ENCODE assay signal across 10 cellular contexts in the genomic region with DNA sequence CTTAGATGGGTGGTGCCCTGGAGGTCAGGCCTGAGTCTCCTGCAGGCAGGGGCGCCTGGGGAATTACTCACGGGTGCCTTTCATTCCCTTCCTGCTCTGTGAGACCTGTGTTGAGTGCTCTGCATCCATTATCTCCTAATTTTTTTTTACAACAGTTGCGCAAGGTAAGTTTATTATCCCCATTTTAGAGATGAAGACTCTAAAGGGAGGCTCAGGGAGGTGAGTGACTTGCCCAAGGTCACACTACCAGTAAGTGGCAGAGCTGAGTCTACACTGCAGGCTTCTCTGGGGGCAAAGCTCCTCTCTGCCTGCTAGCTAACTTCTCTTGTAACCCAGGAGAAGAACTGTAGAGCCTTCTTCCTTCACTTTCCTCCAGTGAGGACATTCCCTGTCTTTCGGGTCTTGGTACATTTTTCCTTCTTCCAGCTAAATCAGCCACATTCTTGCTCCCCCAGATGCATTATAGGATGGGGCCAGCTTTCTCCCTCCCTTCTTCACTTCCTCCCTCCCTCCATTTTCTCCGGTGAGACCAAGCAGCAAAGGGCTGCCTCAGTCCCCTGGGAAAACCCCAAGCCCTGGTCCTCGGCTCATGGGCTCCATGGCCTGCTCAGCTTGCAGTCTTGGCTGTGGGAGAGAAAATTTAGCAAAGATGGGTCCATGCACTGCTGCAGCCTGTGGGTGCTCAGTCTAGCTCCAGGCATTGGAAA. TPM values are rescaled to one million over a fixed set of nuclear protein-coding genes. Genes with fewer than 3 reads are reported as not detected.
A peak's percentile ranks its signal among the peaks of the same experiment; 100 is the strongest.
DNase-seq lines count a peak whose midpoint lies in the region; ATAC-seq and TF ChIP-seq lines count a peak whose summit lies in the region.
"Had no signal": no experiment of that assay in that cellular context is flagged by ENCODE, and none has a peak within 500 bp of the region (broad histone marks: within the 10 kb centered on the region; RNA-seq: fewer than 3 reads in every experiment).

No MANE protein-coding gene starts in this region.

- H3K4me1 Mint-ChIP-seq in GM23338, result peaks cover 44% of the 10 kb centered on the region
- H3K4me1 Mint-ChIP-seq in activated CD4-positive, alpha-beta memory T cell treated with anti-CD3 and anti-CD28 coated beads for 36 hours (ENCODE audit: low read depth), result peaks cover 39% of the 10 kb centered on the region

- POLR2A ChIA-PET in activated CD4-positive, alpha-beta memory T cell treated with anti-CD3 and anti-CD28 coated beads for 36 hours (lab: Charles Lee), result interaction anchor here (0.8 to 14.3 kb wide), 6 partner anchors 19 to 136 kb away, joined by 3 to 319 read pairs (median 4); a partner anchor contains a TSS

- TF ChIP-seq CTCF in 22Rv1 (IDR thresholded peaks at IDR 0.05) (no peak), GM23338 (conservative IDR thresholded peaks at IDR 0.05; ENCODE audit: low read depth in 2 of 2) (no peak), spleen (IDR thresholded peaks at IDR 0.05 in 8 of 11, conservative IDR thresholded peaks at IDR 0.05 in 3 of 11) (no peak)

- TF ChIP-seq POLR2A in spleen (IDR thresholded peaks at IDR 0.05), result no peak

- peak overlapping the region; percentile 71 for H3K4me3 Mint-ChIP-seq in GM23338
- peak overlapping the region; percentile 62 for H3K4me3 Mint-ChIP-seq in activated CD4-positive, alpha-beta memory T cell treated with anti-CD3 and anti-CD28 coated beads for 36 hours

- peaks cover 8% of the 10 kb centered on the region; the same call in 1 of the 2 replicates for H4K20me1 ChIP-seq in GM23338 (replicated peaks; ENCODE audit: insufficient read depth)

- peaks cover 35% of the 10 kb centered on the region for H3F3A ChIP-seq in GM23338 (replicated peaks; ENCODE audit: low read depth)

- peaks cover 49% of the 10 kb centered on the region for H3K27me3 ChIP-seq in GM23338 (ENCODE audit: insufficient read depth)
- peaks cover 18% of the 10 kb centered on the region for H3K27me3 ChIP-seq in iPS-15b (ENCODE audit: control insufficient read depth, insufficient read depth, low read length)
- H3K27me3 ChIP-seq in spleen (replicated peaks in 1 of 7), result peaks cover 0 to 33% (median 0%) of the 10 kb centered on the region in 7 donors

- no peak overlapping the region for H3K9ac ChIP-seq in iPS-15b (ENCODE audit: low read depth, low read length)

- no peaks in the 10 kb centered on the region for H3K79me2 ChIP-seq in GM23338 (replicated peaks; ENCODE audit: insufficient read depth)

- H3K27ac Mint-ChIP-seq in GM23338, result no peak overlapping the region
- H3K27ac Mint-ChIP-seq in activated CD4-positive, alpha-beta memory T cell treated with anti-CD3 and anti-CD28 coated beads for 36 hours, result peak overlapping the region; percentile 11

- no peaks in the 10 kb centered on the region for H3K9me2 ChIP-seq in GM23338 (ENCODE audit: insufficient read depth)

- H3K27ac ChIP-seq in 22Rv1 (peak overlapping the region; percentile 79), GM23338 (ENCODE audit: low read depth) (no peak overlapping the region), spleen (peak overlapping the region in 1 of 8 donors; percentile 86)

- H3K36me3 ChIP-seq in GM23338 (ENCODE audit: insufficient read depth) (no peaks in the 10 kb centered on the region), iPS-15b (ENCODE audit: control insufficient read depth, insufficient read depth, low read length) (no peaks in the 10 kb centered on the region), spleen (peaks cover 0 to 9% (median 0%) of the 10 kb centered on the region in 6 donors)

- DNase-seq in GM23338 (ENCODE audit: low spot score) (no peak), spleen (no peak), Ammon's horn (ENCODE audit: low spot score) (no peak), activated gamma-delta T cell treated with Interleukin-2 at 50 U/mL for 16 hours (no peak), hypothalamus (lab: John Stamatoyannopoulos, UW) (no peak)
- no peak for DNase-seq in activated CD4-positive, alpha-beta memory T cell treated with anti-CD3 and anti-CD28 coated beads for 36 hours

- H3K36me3 Mint-ChIP-seq in GM23338 (ENCODE audit: low read depth), result peaks cover 12% of the 10 kb centered on the region; the same call in 1 of the 3 replicates
- H3K36me3 Mint-ChIP-seq in activated CD4-positive, alpha-beta memory T cell treated with anti-CD3 and anti-CD28 coated beads for 36 hours, result no peaks in the 10 kb centered on the region

- no peaks in the 10 kb centered on the region for H3K9me3 ChIP-seq in iPS-15b (ENCODE audit: control insufficient read depth, insufficient read depth, low read length)
- no peaks in the 10 kb centered on the region for H3K9me3 ChIP-seq in spleen

- CTCF ChIA-PET in activated CD4-positive, alpha-beta memory T cell treated with anti-CD3 and anti-CD28 coated beads for 36 hours (lab: Charles Lee), result interaction anchor here (0.7 to 29.1 kb wide), 6 partner anchors 9 to 139 kb away, joined by 3 to 624 read pairs (median 42); a partner anchor contains a TSS

- H3K9me3 Mint-ChIP-seq in GM23338, result peaks cover 3% of the 10 kb centered on the region; the same call in 1 of the 3 replicates
- H3K9me3 Mint-ChIP-seq in activated CD4-positive, alpha-beta memory T cell treated with anti-CD3 and anti-CD28 coated beads for 36 hours, result no peaks in the 10 kb centered on the region

- no peak for ATAC-seq in GM23338

- H3K27me3 Mint-ChIP-seq in GM23338 (ENCODE audit: insufficient read depth, low read depth, poor library complexity), result peaks cover 48% of the 10 kb centered on the region
- no peaks in the 10 kb centered on the region for H3K27me3 Mint-ChIP-seq in activated CD4-positive, alpha-beta memory T cell treated with anti-CD3 and anti-CD28 coated beads for 36 hours

- peak overlapping the region; percentile 80; the same call in 1 of the 2 replicates for H3K4me3 ChIP-seq in GM23338
- peak overlapping the region; percentile 39 for H3K4me3 ChIP-seq in iPS-15b (ENCODE audit: low read depth, low read length)
- H3K4me3 ChIP-seq in spleen, result peak overlapping the region in 1 of 8 donors; percentile 83

- no peak overlapping the region for H2AFZ ChIP-seq in GM23338

- WGBS in spleen, 5 donors, result 63 to 76% (median 70%) methylated on average over 6 of the region's 6 CpGs

- intact Hi-C loops in activated CD4-positive, alpha-beta memory T cell treated with anti-CD3 and anti-CD28 coated beads for 36 hours (cut with micrococcal nuclease), result no loop called here
- intact Hi-C loops in spleen (cut with DNase I; ENCODE audit: low total_unique reads), result no loop called here

- H3K4me2 ChIP-seq in GM23338, result peak overlapping the region; percentile 88

- peaks cover 27% of the 10 kb centered on the region for H3K4me1 ChIP-seq in GM23338 (ENCODE audit: insufficient read depth)
- H3K4me1 ChIP-seq in iPS-15b (ENCODE audit: control insufficient read depth, insufficient read depth, low read length), result peaks cover 16% of the 10 kb centered on the region
- peaks cover 15 to 76% (median 48%) of the 10 kb centered on the region in 6 donors for H3K4me1 ChIP-seq in spleen

TF ChIP-seq in GM23338, 12 proteins besides CTCF, POLR2A, EP300 and RAD21:
- TF ChIP-seq JUNB (IDR thresholded peaks at IDR 0.05; ENCODE audit: unreplicated experiment), result no peak
TF ChIP-seq in GM23338: peak in this region for 0.

RNA-seq across cellular contexts. Expression of a gene that starts 1.8 kb away (rescaled TPM):
- 6.4 and 9.7 TPM in 2 replicates for total RNA-seq in GM23338 (2014; rRNA removed; shearing (Covaris generic))
- polyA plus RNA-seq in GM23338 (2016; fragmentation: Nextera tagmentation; extraction: Ambion mirVana), result 7.6 and 7.7 TPM in 2 replicates
- total RNA-seq in activated CD4-positive, alpha-beta memory T cell treated with anti-CD3 and anti-CD28 coated beads for 36 hours, result 10 to 100 TPM; 13.3 to 13.6 TPM
- total RNA-seq in spleen, result 1 to 10 TPM in 6 of 7 donors, not detected in 1; 2.6 to 5.3 (median 4.7) TPM
- polyA plus RNA-seq in spleen, result 1 to 10 TPM; 1.7 to 5.7 (median 3.9) TPM

RNA-seq across cellular contexts. Expression of a gene that starts 21.9 kb away (rescaled TPM):
- total RNA-seq in GM23338 (2014; rRNA removed; shearing (Covaris generic)), result 37.2 and 56.8 TPM in 2 replicates
- polyA plus RNA-seq in GM23338 (2016; fragmentation: Nextera tagmentation; extraction: Ambion mirVana), result 13.0 and 18.7 TPM in 2 replicates
- 100 to 1,000 TPM; 177 to 178 TPM for total RNA-seq in activated CD4-positive, alpha-beta memory T cell treated with anti-CD3 and anti-CD28 coated beads for 36 hours
- 100 to 1,000 TPM; 114 to 170 (median 149) TPM for total RNA-seq in spleen
- 10 to 100 TPM; 45.7 to 75.9 (median 55.3) TPM for polyA plus RNA-seq in spleen

RNA-seq across cellular contexts. Expression of a gene that starts 25.0 kb away (rescaled TPM):
- total RNA-seq in GM23338 (2014; rRNA removed; shearing (Covaris generic)), result 242 and 290 TPM in 2 replicates
- polyA plus RNA-seq in GM23338 (2016; fragmentation: Nextera tagmentation; extraction: Ambion mirVana), result 102 and 106 TPM in 2 replicates
- 10 to 100 TPM; 12.1 to 15.9 TPM for total RNA-seq in activated CD4-positive, alpha-beta memory T cell treated with anti-CD3 and anti-CD28 coated beads for 36 hours
- total RNA-seq in spleen, result 10 to 100 TPM; 13.0 to 26.5 (median 17.6) TPM
- polyA plus RNA-seq in spleen, result 10 to 100 TPM in 1 of 3 donors, 1 to 10 TPM in 2; 6.8 to 16.3 (median 7.6) TPM

RNA-seq across cellular contexts. Expression of a gene that starts 39.0 kb away (rescaled TPM):
- 2.6 and 2.9 TPM in 2 replicates for total RNA-seq in GM23338 (2014; rRNA removed; shearing (Covaris generic))
- 8.0 and 8.1 TPM in 2 replicates for polyA plus RNA-seq in GM23338 (2016; fragmentation: Nextera tagmentation; extraction: Ambion mirVana)
- 1 to 10 TPM; 5.1 to 5.9 TPM for total RNA-seq in activated CD4-positive, alpha-beta memory T cell treated with anti-CD3 and anti-CD28 coated beads for 36 hours
- 1 to 10 TPM in 3 of 7 donors, under 1 TPM in 4; 0.60 to 1.7 (median 0.94) TPM for total RNA-seq in spleen
- polyA plus RNA-seq in spleen, result 1 to 10 TPM; 1.1 to 2.3 (median 1.3) TPM
- total RNA-seq: Right ventricle myocardium inferior had no signal

RNA-seq across cellular contexts. Expression of a gene that starts 47.9 kb away (rescaled TPM):
- 1.9 TPM in 1 of 2 replicates, not detected in the other for total RNA-seq in GM23338 (2014; rRNA removed; shearing (Covaris generic))
- polyA plus RNA-seq in GM23338 (2016; fragmentation: Nextera tagmentation; extraction: Ambion mirVana) (2.0 and 3.1 TPM in 2 replicates), spleen (not detected)
- not detected for total RNA-seq in activated CD4-positive, alpha-beta memory T cell treated with anti-CD3 and anti-CD28 coated beads for 36 hours
- not detected for total RNA-seq in spleen
- total RNA-seq: lung microvascular endothelial cell, Right ventricle myocardium inferior had no signal
